Comparison of ENCODE assay signal across 17 cellular contexts in genomic region chr3:157121522-157121921, GRCh38.
"Had no signal": no experiment of that assay in that cellular context is flagged by ENCODE, and none has a peak within 500 bp of the region (broad histone marks: within the 10 kb centered on the region; RNA-seq: fewer than 3 reads in every experiment).

No MANE protein-coding gene starts in this region.

- DNase-seq: activated CD4-positive, alpha-beta T cell treated with anti-CD3 and anti-CD28 coated beads for 48 hours; activated naive CD4-positive, alpha-beta T cell treated with Interleukin-2 at 50 U/mL for 16 hours; activated naive CD8-positive, alpha-beta T cell treated with anti-CD3 and anti-CD28 coated beads, Interleukin-2, amount 50 U/mL, for 24 hours; caudate nucleus; effector CD4-positive, alpha-beta T cell; hippocampal formation; midbrain; naive B cell; stimulated activated CD4-positive, alpha-beta T cell treated with anti-CD3 and anti-CD28 coated beads, Interleukin-2, amount 100 ng/mL, for 24 hours; stimulated activated naive B cell treated with anti-CD40 and anti-IgM and Interleukin-4, amounts not matched to agents 10 μg/mL and 1 μg/mL and 100 μg/mL, for 72 hours; substantia nigra; T-helper 9 cell; transverse colon had no signal

- H3K4me1 ChIP-seq: ascending aorta had no signal

- H3K36me3 ChIP-seq: ascending aorta, neutrophil, right atrium auricular region, transverse colon had no signal

- ATAC-seq: stimulated activated naive B cell treated with anti-CD40 and anti-IgM and Interleukin-4, amounts not matched to agents 10 μg/mL and 1 μg/mL and 100 μg/mL, for 72 hours had no signal

- H3K4me3 ChIP-seq: ascending aorta, coronary artery, right atrium auricular region, transverse colon had no signal

- H3K27ac ChIP-seq: ascending aorta, coronary artery, neutrophil had no signal

- H3K27me3 ChIP-seq: ascending aorta, right atrium auricular region, transverse colon had no signal

- H3K9me3 ChIP-seq: ascending aorta, neutrophil, right atrium auricular region, transverse colon had no signal
